ENCODE assay signal across 8 cellular contexts in the genomic region with DNA sequence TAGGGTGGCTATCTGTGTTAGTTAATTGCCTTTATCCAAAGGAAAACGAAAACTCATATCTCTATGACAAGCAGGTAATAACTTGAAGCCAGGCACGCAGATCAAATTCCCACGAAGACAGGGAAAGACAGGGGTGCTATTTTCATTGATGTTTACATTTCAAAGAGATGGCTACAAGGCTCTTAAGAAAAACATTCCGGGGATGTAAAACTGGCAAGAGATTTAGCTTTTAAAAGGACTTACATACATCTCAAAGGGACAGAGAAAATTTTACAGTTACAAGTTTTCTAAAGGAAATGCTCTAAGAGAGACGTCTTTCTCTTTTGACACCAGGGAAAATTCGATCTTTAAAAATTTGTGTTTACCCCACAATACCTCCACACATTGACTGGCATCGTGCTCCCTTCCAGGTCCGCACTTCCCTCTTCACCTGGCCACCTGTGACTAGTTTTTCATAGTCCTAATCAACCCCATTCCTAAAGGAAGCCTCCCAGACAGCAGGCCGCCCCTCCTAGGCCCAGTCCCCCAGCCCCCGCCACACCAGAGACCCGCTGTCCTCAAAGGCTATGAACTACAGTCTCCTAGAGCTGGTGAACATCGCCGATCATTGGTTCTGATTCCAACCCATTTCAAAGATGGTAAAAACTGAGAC. TPM values are rescaled to one million over a fixed set of nuclear protein-coding genes. Genes with fewer than 3 reads are reported as not detected.
DNase-seq lines count a peak whose midpoint lies in the region; ATAC-seq and TF ChIP-seq lines count a peak whose summit lies in the region.

No MANE protein-coding gene starts in this region.

- H3K27ac Mint-ChIP-seq in T-helper 17 cell = peak overlapping the region; percentile 96
- H3K27ac Mint-ChIP-seq in glutamatergic neuron (ENCODE audit: unreplicated experiment) = no peak overlapping the region

- H3K4me3 ChIP-seq in HEK293 (ENCODE audit: low read depth, low read length) (peak overlapping the region; percentile 82), smooth muscle cell (peak overlapping the region; percentile 72)

- CTCF ChIA-PET in HEK293 (lab: Yijun Ruan, JAX) = no interaction called here

- H4K20me1 ChIP-seq in smooth muscle cell (ENCODE audit: low read depth) = peaks cover 4% of the 10 kb centered on the region

- H3K27me3 ChIP-seq in smooth muscle cell (ENCODE audit: low read depth) = no peaks in the 10 kb centered on the region

- peaks cover 7% of the 10 kb centered on the region for H3K36me3 Mint-ChIP-seq in T-helper 17 cell (ENCODE audit: low read depth)
- no peaks in the 10 kb centered on the region for H3K36me3 Mint-ChIP-seq in glutamatergic neuron (ENCODE audit: unreplicated experiment)

- H3K4me1 Mint-ChIP-seq in T-helper 17 cell (peaks cover 27% of the 10 kb centered on the region), glutamatergic neuron (ENCODE audit: low read depth, unreplicated experiment) (peaks cover 2% of the 10 kb centered on the region)

- H3K79me2 ChIP-seq in smooth muscle cell (ENCODE audit: low read depth) = peaks cover 5% of the 10 kb centered on the region

- H3K27ac ChIP-seq in HEK293 (ENCODE audit: extremely low read depth, low read depth, low read length) = no peak overlapping the region
- H3K27ac ChIP-seq in smooth muscle cell (ENCODE audit: low read depth) = peak overlapping the region; percentile 94

- H3K9ac ChIP-seq in smooth muscle cell (ENCODE audit: low read depth) = peak overlapping the region; percentile 80

- H3K27me3 Mint-ChIP-seq in T-helper 17 cell = no peaks in the 10 kb centered on the region
- peaks cover 6% of the 10 kb centered on the region for H3K27me3 Mint-ChIP-seq in glutamatergic neuron (ENCODE audit: unreplicated experiment)

- TF ChIP-seq CTCF in HEK293 (tag by site-specific recombination; IDR thresholded peaks at IDR 0.05) = no peak
- TF ChIP-seq CTCF in glutamatergic neuron (IDR thresholded peaks at IDR 0.05; ENCODE audit: partially characterized antibody, unreplicated experiment) = no peak
- no peak for TF ChIP-seq CTCF in smooth muscle cell (IDR thresholded peaks at IDR 0.05; ENCODE audit: borderline replicate concordance, insufficient read depth, poor library complexity, severe bottlenecking)

- POLR2A ChIA-PET in HEK293 (lab: Yijun Ruan, JAX) = no interaction called here

- peak overlapping the region; percentile 28 for H2AFZ ChIP-seq in smooth muscle cell (ENCODE audit: low read depth)

- H3K9me3 Mint-ChIP-seq in glutamatergic neuron (ENCODE audit: unreplicated experiment) = peaks cover 3% of the 10 kb centered on the region

- H3K4me3 Mint-ChIP-seq in T-helper 17 cell (peak overlapping the region; percentile 91), glutamatergic neuron (ENCODE audit: unreplicated experiment) (peak overlapping the region; percentile 96)

- H3K9me3 ChIP-seq in HEK293 (ENCODE audit: control insufficient read depth, insufficient read depth, low read depth, low read length) (no peaks in the 10 kb centered on the region), T-helper 17 cell (ENCODE audit: control insufficient read depth, low read length, poor library complexity, severe bottlenecking) (no peaks in the 10 kb centered on the region), smooth muscle cell (replicated peaks; ENCODE audit: low read depth) (no peaks in the 10 kb centered on the region)

- no peak for ATAC-seq in T-helper 17 cell
- no peak for ATAC-seq in HG03460 (IDR thresholded peaks at IDR 0.05; ENCODE audit: unreplicated experiment)
- no peak for ATAC-seq in GM18519 (IDR thresholded peaks at IDR 0.05; ENCODE audit: low FRiP score, unreplicated experiment)
- ATAC-seq in GM19035 (IDR thresholded peaks at IDR 0.05; ENCODE audit: unreplicated experiment) = no peak
- ATAC-seq in HG02852 (IDR thresholded peaks at IDR 0.05; ENCODE audit: unreplicated experiment) = no peak

- H3K4me1 ChIP-seq in HEK293 (ENCODE audit: control insufficient read depth, insufficient read depth, low read length) (no peaks in the 10 kb centered on the region; the same call in 1 of the 2 replicates), smooth muscle cell (ENCODE audit: low read depth) (no peaks in the 10 kb centered on the region)

- no peaks in the 10 kb centered on the region for H3F3A ChIP-seq in smooth muscle cell (ENCODE audit: low read depth)

- DNase-seq in T-helper 17 cell = no peak
- DNase-seq in glutamatergic neuron = no peak
- no peak for DNase-seq in smooth muscle cell (lab: John Stamatoyannopoulos, UW; ENCODE audit: unreplicated experiment)

- peak overlapping the region; percentile 79 for H3K4me2 ChIP-seq in smooth muscle cell

- 37% methylated on average over 13 of the region's 13 CpGs for WGBS in smooth muscle cell (ENCODE audit: low lambda C conversion rate)

- H3K36me3 ChIP-seq in HEK293 (ENCODE audit: control insufficient read depth in 2 of 2, insufficient read depth in 1 of 2, low read length in 2 of 2) (peaks cover 0 to 27% of the 10 kb centered on the region in 2 experiments; a peak in 1 of 3 replicates), smooth muscle cell (ENCODE audit: low read depth) (no peaks in the 10 kb centered on the region)

TF ChIP-seq in HEK293, 187 proteins besides CTCF, POLR2A, EP300 and RAD21 (continues in another document):
- TF ChIP-seq, protein P1, sequence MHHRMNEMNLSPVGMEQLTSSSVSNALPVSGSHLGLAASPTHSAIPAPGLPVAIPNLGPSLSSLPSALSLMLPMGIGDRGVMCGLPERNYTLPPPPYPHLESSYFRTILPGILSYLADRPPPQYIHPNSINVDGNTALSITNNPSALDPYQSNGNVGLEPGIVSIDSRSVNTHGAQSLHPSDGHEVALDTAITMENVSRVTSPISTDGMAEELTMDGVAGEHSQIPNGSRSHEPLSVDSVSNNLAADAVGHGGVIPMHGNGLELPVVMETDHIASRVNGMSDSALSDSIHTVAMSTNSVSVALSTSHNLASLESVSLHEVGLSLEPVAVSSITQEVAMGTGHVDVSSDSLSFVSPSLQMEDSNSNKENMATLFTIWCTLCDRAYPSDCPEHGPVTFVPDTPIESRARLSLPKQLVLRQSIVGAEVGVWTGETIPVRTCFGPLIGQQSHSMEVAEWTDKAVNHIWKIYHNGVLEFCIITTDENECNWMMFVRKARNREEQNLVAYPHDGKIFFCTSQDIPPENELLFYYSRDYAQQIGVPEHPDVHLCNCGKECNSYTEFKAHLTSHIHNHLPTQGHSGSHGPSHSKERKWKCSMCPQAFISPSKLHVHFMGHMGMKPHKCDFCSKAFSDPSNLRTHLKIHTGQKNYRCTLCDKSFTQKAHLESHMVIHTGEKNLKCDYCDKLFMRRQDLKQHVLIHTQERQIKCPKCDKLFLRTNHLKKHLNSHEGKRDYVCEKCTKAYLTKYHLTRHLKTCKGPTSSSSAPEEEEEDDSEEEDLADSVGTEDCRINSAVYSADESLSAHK (tag by site-specific recombination; IDR thresholded peaks at IDR 0.05) = no peak
- TF ChIP-seq ZNF184 (tag by site-specific recombination; IDR thresholded peaks at IDR 0.05) (no peak), ZNF10 (tag by site-specific recombination; IDR thresholded peaks at IDR 0.05) (no peak)
- TF ChIP-seq, protein P2, sequence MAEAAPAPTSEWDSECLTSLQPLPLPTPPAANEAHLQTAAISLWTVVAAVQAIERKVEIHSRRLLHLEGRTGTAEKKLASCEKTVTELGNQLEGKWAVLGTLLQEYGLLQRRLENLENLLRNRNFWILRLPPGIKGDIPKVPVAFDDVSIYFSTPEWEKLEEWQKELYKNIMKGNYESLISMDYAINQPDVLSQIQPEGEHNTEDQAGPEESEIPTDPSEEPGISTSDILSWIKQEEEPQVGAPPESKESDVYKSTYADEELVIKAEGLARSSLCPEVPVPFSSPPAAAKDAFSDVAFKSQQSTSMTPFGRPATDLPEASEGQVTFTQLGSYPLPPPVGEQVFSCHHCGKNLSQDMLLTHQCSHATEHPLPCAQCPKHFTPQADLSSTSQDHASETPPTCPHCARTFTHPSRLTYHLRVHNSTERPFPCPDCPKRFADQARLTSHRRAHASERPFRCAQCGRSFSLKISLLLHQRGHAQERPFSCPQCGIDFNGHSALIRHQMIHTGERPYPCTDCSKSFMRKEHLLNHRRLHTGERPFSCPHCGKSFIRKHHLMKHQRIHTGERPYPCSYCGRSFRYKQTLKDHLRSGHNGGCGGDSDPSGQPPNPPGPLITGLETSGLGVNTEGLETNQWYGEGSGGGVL (tag by site-specific recombination; IDR thresholded peaks at IDR 0.05) = no peak
- TF ChIP-seq, protein P3, sequence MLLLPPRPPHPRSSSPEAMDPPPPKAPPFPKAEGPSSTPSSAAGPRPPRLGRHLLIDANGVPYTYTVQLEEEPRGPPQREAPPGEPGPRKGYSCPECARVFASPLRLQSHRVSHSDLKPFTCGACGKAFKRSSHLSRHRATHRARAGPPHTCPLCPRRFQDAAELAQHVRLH (tag by site-specific recombination; IDR thresholded peaks at IDR 0.05) = peak; percentile 33; the same call in 1 of the 2 replicates

RNA-seq across cellular contexts. Expression of a gene that starts 0.7 kb away (rescaled TPM):
- 100 to 1,000 TPM; 132 to 140 TPM for total RNA-seq in T-helper 17 cell
- total RNA-seq in glutamatergic neuron (ENCODE audit: unreplicated experiment) = 25.5 TPM
- total RNA-seq in smooth muscle cell = 29.5 and 33.1 TPM in 2 replicates
- polyA plus RNA-seq in smooth muscle cell = 63.1 and 72.8 TPM in 2 replicates

RNA-seq across cellular contexts. Expression of a gene that starts 21.9 kb away (rescaled TPM):
- total RNA-seq in T-helper 17 cell (100 to 1,000 TPM in 1 of 2 donors, 10 to 100 TPM in 1; 94.5 to 143 TPM), glutamatergic neuron (ENCODE audit: unreplicated experiment) (5.9 TPM), smooth muscle cell (3,396 and 3,796 TPM in 2 replicates)
- polyA plus RNA-seq in smooth muscle cell = 14,304 and 15,830 TPM in 2 replicates

RNA-seq across cellular contexts. Expression of a gene that starts 59.4 kb away (rescaled TPM):
- total RNA-seq in T-helper 17 cell = 1 to 10 TPM in 1 of 2 donors, under 1 TPM in 1; 0.52 to 1.1 TPM
- total RNA-seq in glutamatergic neuron (ENCODE audit: unreplicated experiment) = 34.2 TPM
- total RNA-seq in smooth muscle cell = 0.22 and 5.1 TPM in 2 replicates
- 9.1 and 13.3 TPM in 2 replicates for polyA plus RNA-seq in smooth muscle cell

Comparison
In these comparisons a context has a peak if more than half of its experiments do, and no peak if none do; other contexts are left out.
1. RNA of a gene that starts 21.9 kb away (total RNA-seq): 3,396 to 3,796 TPM in smooth muscle cell; 94.5 to 143 TPM in T-helper 17 cell and 5.9 TPM in glutamatergic neuron (single experiment); every median in the first group is over 10 times any median in the second.